9 cellular contexts compared by ENCODE assay signal in genomic region chr7:111090834-111091233, GRCh38. TPM values are rescaled to one million over a fixed set of nuclear protein-coding genes. Genes with fewer than 3 reads are reported as not detected.
A peak's percentile ranks its signal among the peaks of the same experiment; 100 is the strongest.
DNase-seq lines count a peak whose midpoint lies in the region; ATAC-seq and TF ChIP-seq lines count a peak whose summit lies in the region.
"Had no signal": no experiment of that assay in that cellular context is flagged by ENCODE, and none has a peak within 500 bp of the region (broad histone marks: within the 10 kb centered on the region; RNA-seq: fewer than 3 reads in every experiment).

Gene LRRN3, plus strand, starts transcription at chr7:111091127. Its CDS starts 31,646 bp downstream, at chr7:111122773.

- intact Hi-C loops in lower lobe of right lung (cut with DNase I) = no loop called here

- no peak; the same call in none of the 2 replicates for TF ChIP-seq RAD21 in SK-N-SH (IDR thresholded peaks at IDR 0.05; ENCODE audit: low read length)

- TF ChIP-seq EP300 in SK-N-SH (IDR thresholded peaks at IDR 0.05; ENCODE audit: borderline replicate concordance in 1 of 2, low read depth in 1 of 2, low read length in 1 of 2) = peak in 1 of 2 experiments; percentile 45; a peak in 1 of 4 replicates

- no peaks in the 10 kb centered on the region for H3K79me2 ChIP-seq in SK-N-SH (ENCODE audit: insufficient read depth)

- no peaks in the 10 kb centered on the region for H3K9me3 Mint-ChIP-seq in central memory CD8-positive, alpha-beta T cell
- no peaks in the 10 kb centered on the region for H3K9me3 Mint-ChIP-seq in stimulated activated naive CD8-positive, alpha-beta T cell treated with anti-CD3 and anti-CD28 coated beads, Interleukin-15, amount 100 ng/mL, for 72 hours

- peak within 1 kb of the TSS; percentile 65 for H3K4me2 ChIP-seq in SK-N-SH

- TF ChIP-seq CTCF in SK-N-SH (IDR thresholded peaks at IDR 0.05) = no peak
- TF ChIP-seq CTCF in lower lobe of right lung (IDR thresholded peaks at IDR 0.05) = no peak

- H3K27me3 ChIP-seq in SK-N-SH (ENCODE audit: insufficient read depth) = no peaks in the 10 kb centered on the region
- no peaks in the 10 kb centered on the region for H3K27me3 ChIP-seq in lower lobe of right lung (ENCODE audit: low read depth)

- H3K27ac ChIP-seq in SK-N-SH (ENCODE audit: low read depth in 2 of 2, low read length in 1 of 2) = peak within 1 kb of the TSS; percentile 1 to 88; a peak in 3 of 4 replicates
- H3K27ac ChIP-seq in lower lobe of right lung = peak within 1 kb of the TSS; percentile 21

- H3K4me3 ChIP-seq in SK-N-SH (ENCODE audit: low read depth in 2 of 2, low read length in 1 of 2) (peak within 1 kb of the TSS; percentile 50 to 61), lower lobe of right lung (peak within 1 kb of the TSS; percentile 43)

- no peaks in the 10 kb centered on the region for H3K27me3 Mint-ChIP-seq in central memory CD8-positive, alpha-beta T cell
- H3K27me3 Mint-ChIP-seq in stimulated activated naive CD8-positive, alpha-beta T cell treated with anti-CD3 and anti-CD28 coated beads, Interleukin-15, amount 100 ng/mL, for 72 hours = no peaks in the 10 kb centered on the region

- POLR2A ChIA-PET in HEK293T (lab: Yijun Ruan, JAX) = no interaction called here
- POLR2A ChIA-PET in SK-N-SH (lab: Yijun Ruan, JAX) = interaction anchor here (0.6 to 1.8 kb wide), 8 partner anchors 12 to 720 kb away, joined by 3 to 6 read pairs (median 4); no protein-coding TSS in a partner anchor

- DNase-seq in HEK293T (ENCODE audit: extremely low spot score) (peak; percentile 7), SK-N-SH (peak; percentile 72), lower lobe of right lung (no peak), HK-2 (ENCODE audit: unreplicated experiment) (no peak), COLO668 (lab: John Stamatoyannopoulos, UW; ENCODE audit: unreplicated experiment) (no peak)
- DNase-seq in central memory CD8-positive, alpha-beta T cell (ENCODE audit: low spot score in 2 of 2) = no peak
- DNase-seq in stimulated activated naive CD8-positive, alpha-beta T cell treated with anti-CD3 and anti-CD28 coated beads, Interleukin-15, amount 100 ng/mL, for 72 hours = peak; percentile 70 to 74
- DNase-seq in activated CD4-positive, CD25-positive, alpha-beta regulatory T cell (lab: John Stamatoyannopoulos, UW) = no peak

- H3K36me3 ChIP-seq in SK-N-SH (replicated peaks in 1 of 2; ENCODE audit: control insufficient read depth in 1 of 2, insufficient read depth in 2 of 2, low read length in 1 of 2) (no peaks in the 10 kb centered on the region), lower lobe of right lung (no peaks in the 10 kb centered on the region)

- ATAC-seq in central memory CD8-positive, alpha-beta T cell (replicated peaks; ENCODE audit: extremely low read depth, poor library complexity, severe bottlenecking) = peak; percentile 58
- peak; percentile 62 to 78 for ATAC-seq in lower lobe of right lung
- ATAC-seq in stimulated activated naive CD8-positive, alpha-beta T cell treated with anti-CD3 and anti-CD28 coated beads, Interleukin-15, amount 100 ng/mL, for 72 hours = peak; percentile 86

- H3K4me3 Mint-ChIP-seq in central memory CD8-positive, alpha-beta T cell = peak within 1 kb of the TSS; percentile 64
- H3K4me3 Mint-ChIP-seq in stimulated activated naive CD8-positive, alpha-beta T cell treated with anti-CD3 and anti-CD28 coated beads, Interleukin-15, amount 100 ng/mL, for 72 hours = peak within 1 kb of the TSS; percentile 84 to 97

- H3K9ac ChIP-seq in SK-N-SH = peak within 1 kb of the TSS; percentile 37

- CTCF ChIA-PET in HEK293T (lab: Yijun Ruan, JAX) (no interaction called here), SK-N-SH (lab: Yijun Ruan, JAX) (interaction anchor here (0.7 to 5.2 kb wide), 14 partner anchors 8 to 1489 kb away, joined by 3 to 35 read pairs (median 3); no protein-coding TSS in a partner anchor)

- H3K4me1 ChIP-seq in SK-N-SH (ENCODE audit: control insufficient read depth in 1 of 2, insufficient read depth in 2 of 2, low read depth in 1 of 2, low read length in 1 of 2) (peaks cover 5 to 27% of the 10 kb centered on the region in 2 experiments; a peak in 3 of 4 replicates), lower lobe of right lung (peaks cover 5% of the 10 kb centered on the region)

- H3F3A ChIP-seq in SK-N-SH (replicated peaks; ENCODE audit: insufficient read depth) = peaks cover 4% of the 10 kb centered on the region

- peaks cover 3% of the 10 kb centered on the region for H3K36me3 Mint-ChIP-seq in central memory CD8-positive, alpha-beta T cell (ENCODE audit: insufficient read depth)

- H3K9me3 ChIP-seq in SK-N-SH = no peaks in the 10 kb centered on the region
- no peaks in the 10 kb centered on the region for H3K9me3 ChIP-seq in lower lobe of right lung

- H3K27ac Mint-ChIP-seq in central memory CD8-positive, alpha-beta T cell (ENCODE audit: low read depth) = peak within 1 kb of the TSS; percentile 57
- H3K27ac Mint-ChIP-seq in stimulated activated naive CD8-positive, alpha-beta T cell treated with anti-CD3 and anti-CD28 coated beads, Interleukin-15, amount 100 ng/mL, for 72 hours = peak within 1 kb of the TSS; percentile 86 to 99

- H4K20me1 ChIP-seq in SK-N-SH (ENCODE audit: insufficient read depth) = no peaks in the 10 kb centered on the region

- H3K9me2 ChIP-seq in SK-N-SH = no peaks in the 10 kb centered on the region

- H3K4me1 Mint-ChIP-seq in central memory CD8-positive, alpha-beta T cell = peaks cover 5% of the 10 kb centered on the region
- H3K4me1 Mint-ChIP-seq in stimulated activated naive CD8-positive, alpha-beta T cell treated with anti-CD3 and anti-CD28 coated beads, Interleukin-15, amount 100 ng/mL, for 72 hours = peaks cover 39% of the 10 kb centered on the region

- H2AFZ ChIP-seq in SK-N-SH (ENCODE audit: low read depth) = peak within 1 kb of the TSS; percentile 57

- 11% methylated on average over 5 of the region's 5 CpGs for WGBS in SK-N-SH (ENCODE audit: low lambda C conversion rate)

TF ChIP-seq in HEK293T, 16 proteins besides CTCF, POLR2A, EP300 and RAD21:
- TF ChIP-seq BHLHE40 (IDR thresholded peaks at IDR 0.05; ENCODE audit: borderline replicate concordance) = no peak

TF ChIP-seq in SK-N-SH, 30 proteins besides CTCF, POLR2A, EP300 and RAD21 (continues in another document):
- no peak for TF ChIP-seq FOXM1 (IDR thresholded peaks at IDR 0.05; ENCODE audit: low read depth)
- TF ChIP-seq ELF1 (IDR thresholded peaks at IDR 0.05) = no peak
- peak; percentile 85 for TF ChIP-seq CHD2 (IDR thresholded peaks at IDR 0.05; ENCODE audit: low read length, partially characterized antibody)
- TF ChIP-seq NFIC (IDR thresholded peaks at IDR 0.05; ENCODE audit: borderline replicate concordance) = no peak
- no peak for TF ChIP-seq NRF1 (IDR thresholded peaks at IDR 0.05; ENCODE audit: low read depth, low read length)
- 0 out of 2 replicates have a peak, but pooled peaks have one; percentile 16 for TF ChIP-seq SIN3A (IDR thresholded peaks at IDR 0.05; ENCODE audit: borderline replicate concordance, low read depth, low read length)
- TF ChIP-seq RCOR1 (IDR thresholded peaks at IDR 0.05; ENCODE audit: low read length) = no peak
- TF ChIP-seq TEAD4 (IDR thresholded peaks at IDR 0.05; ENCODE audit: borderline replicate concordance, insufficient read depth) = no peak
- no peak; the same call in 1 of the 2 replicates for TF ChIP-seq GATA2 (CRISPR knock-in tag; IDR thresholded peaks at IDR 0.05)
- no peak for TF ChIP-seq MEF2A (IDR thresholded peaks at IDR 0.05; ENCODE audit: borderline replicate concordance, low read depth)
- TF ChIP-seq POLR2AphosphoS5 (IDR thresholded peaks at IDR 0.05; ENCODE audit: low read depth, low read length) = peak; percentile 72
- TF ChIP-seq ZBTB33 (IDR thresholded peaks at IDR 0.05; ENCODE audit: borderline replicate concordance, low read depth) = no peak
- TF ChIP-seq FOSL2 (IDR thresholded peaks at IDR 0.05; ENCODE audit: borderline replicate concordance, low read depth) = no peak
- peak; percentile 33; the same call in 1 of the 2 replicates for TF ChIP-seq TAF1 (IDR thresholded peaks at IDR 0.05; ENCODE audit: borderline replicate concordance, low read depth, low read length)
- no peak for TF ChIP-seq USF2 (IDR thresholded peaks at IDR 0.05; ENCODE audit: borderline replicate concordance, low read depth, low read length)
- no peak for TF ChIP-seq FOXJ3 (CRISPR knock-in tag; IDR thresholded peaks at IDR 0.05)
- TF ChIP-seq MAX (IDR thresholded peaks at IDR 0.05; ENCODE audit: low read depth) = 0 out of 2 replicates have a peak, but pooled peaks have one; percentile 41
- no peak for TF ChIP-seq YY1 (IDR thresholded peaks at IDR 0.05; ENCODE audit: low read depth)
- no peak for TF ChIP-seq EZH2phosphoT487 (IDR thresholded peaks at IDR 0.05; ENCODE audit: borderline replicate concordance, low read depth)
- TF ChIP-seq MXI1 (IDR thresholded peaks at IDR 0.05; ENCODE audit: low read depth, low read length) = peak; percentile 96

RNA-seq across cellular contexts. Expression of gene LRRN3, which starts in this region (rescaled TPM):
- 2.1 and 4.1 TPM in 2 replicates for polyA plus RNA-seq in SK-N-SH (2012; rRNA removed)
- 5.1 and 6.0 TPM in 2 replicates for polyA plus RNA-seq in SK-N-SH (2012; cell fraction: cytosol; rRNA removed)
- 1.3 and 2.1 TPM in 2 replicates for polyA plus RNA-seq in SK-N-SH (2012; cell fraction: nucleus; rRNA removed)
- 6.1 TPM for total RNA-seq in lower lobe of right lung
- total RNA-seq: lung microvascular endothelial cell had no signal

Comparison
In these comparisons a context has a peak if more than half of its experiments do, and no peak if none do; other contexts are left out.
1. DNase-seq: peak in HEK293T (single experiment), SK-N-SH (single experiment) and stimulated activated naive CD8-positive, alpha-beta T cell treated with anti-CD3 and anti-CD28 coated beads, Interleukin-15, amount 100 ng/mL, for 72 hours (2 of 2); none in central memory CD8-positive, alpha-beta T cell (0 of 2), lower lobe of right lung (single experiment), HK-2 (single experiment), COLO668 (single experiment) and activated CD4-positive, CD25-positive, alpha-beta regulatory T cell (0 of 4).
2. Peak in every context shown above with its lines, with median percentiles within 50 percentile points of each other: ATAC-seq.